18 cellular contexts compared by ENCODE assay signal in the genomic region with DNA sequence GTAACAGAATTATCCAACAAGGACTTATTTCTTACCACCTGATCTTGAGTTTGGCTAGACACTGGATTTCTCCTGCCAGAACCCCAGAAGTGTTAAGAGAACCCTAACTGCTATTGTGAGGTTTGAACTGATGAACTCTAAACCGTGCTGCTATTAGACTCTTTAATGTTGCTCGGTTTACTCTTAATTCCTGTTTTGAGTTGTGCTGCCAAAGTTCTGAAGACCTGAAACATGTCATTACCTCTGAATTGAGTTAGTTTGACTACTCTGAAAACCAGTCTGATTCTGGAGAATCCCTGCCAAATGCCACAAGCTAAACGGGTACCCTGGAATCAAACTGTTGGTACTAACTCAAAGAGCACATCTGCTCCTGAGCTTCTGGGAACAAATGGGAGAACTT.
DNase-seq lines count a peak whose midpoint lies in the region; ATAC-seq and TF ChIP-seq lines count a peak whose summit lies in the region.
"Had no signal": no experiment of that assay in that cellular context is flagged by ENCODE, and none has a peak within 500 bp of the region (broad histone marks: within the 10 kb centered on the region; RNA-seq: fewer than 3 reads in every experiment).

No MANE protein-coding gene starts in this region.

- ATAC-seq in activated T-cell treated with anti-CD3 and anti-CD28 coated beads, Interleukin-2, amount 50 U/mL, for 72 hours (replicated peaks in 1 of 2) = peak; percentile 28 to 47
- ATAC-seq in GM19351 (IDR thresholded peaks at IDR 0.05; ENCODE audit: unreplicated experiment) (peak; percentile 45), psoas muscle (no peak)
- no peak for ATAC-seq in central memory CD8-positive, alpha-beta T cell (replicated peaks; ENCODE audit: extremely low read depth, poor library complexity, severe bottlenecking)
- ATAC-seq: A549, HepG2 had no signal

- H3K36me3 ChIP-seq in psoas muscle (ENCODE audit: insufficient read depth in 1 of 2, low read depth in 1 of 2) = no peaks in the 10 kb centered on the region
- H3K36me3 ChIP-seq: HAP-1 had no signal

- H3K27ac ChIP-seq in psoas muscle = no peak overlapping the region
- H3K27ac ChIP-seq: A549, C4-2B, GM23248 had no signal

- H3K9me3 Mint-ChIP-seq in activated T-cell treated with anti-CD3 and anti-CD28 coated beads, Interleukin-2, amount 50 U/mL, for 72 hours = no peaks in the 10 kb centered on the region
- H3K9me3 Mint-ChIP-seq in central memory CD8-positive, alpha-beta T cell = no peaks in the 10 kb centered on the region
- H3K9me3 Mint-ChIP-seq: CD4-positive, alpha-beta T cell; IgD-negative memory B cell had no signal

- no peaks in the 10 kb centered on the region for H3K27me3 Mint-ChIP-seq in activated T-cell treated with anti-CD3 and anti-CD28 coated beads, Interleukin-2, amount 50 U/mL, for 72 hours (ENCODE audit: low read depth)
- no peaks in the 10 kb centered on the region for H3K27me3 Mint-ChIP-seq in central memory CD8-positive, alpha-beta T cell
- H3K27me3 Mint-ChIP-seq: CD4-positive, alpha-beta T cell; IgD-negative memory B cell had no signal

- no peak overlapping the region for H3K27ac Mint-ChIP-seq in activated T-cell treated with anti-CD3 and anti-CD28 coated beads, Interleukin-2, amount 50 U/mL, for 72 hours
- peak overlapping the region; percentile 39 for H3K27ac Mint-ChIP-seq in central memory CD8-positive, alpha-beta T cell (ENCODE audit: low read depth)
- H3K27ac Mint-ChIP-seq: CD4-positive, alpha-beta T cell had no signal

- no peaks in the 10 kb centered on the region for H3K36me3 Mint-ChIP-seq in activated T-cell treated with anti-CD3 and anti-CD28 coated beads, Interleukin-2, amount 50 U/mL, for 72 hours (ENCODE audit: insufficient read depth in 2 of 2)
- peaks cover 22% of the 10 kb centered on the region for H3K36me3 Mint-ChIP-seq in central memory CD8-positive, alpha-beta T cell (ENCODE audit: insufficient read depth)

- 50 to 56% (median 56%) methylated on average over 3 of the region's 3 CpGs for WGBS in psoas muscle, 3 donors

- no peaks in the 10 kb centered on the region for H3K4me1 ChIP-seq in psoas muscle
- H3K4me1 ChIP-seq: HAP-1 had no signal

- no peaks in the 10 kb centered on the region for H3K9me3 ChIP-seq in psoas muscle
- H3K9me3 ChIP-seq: A549, HAP-1 had no signal

- TF ChIP-seq CTCF in psoas muscle (IDR thresholded peaks at IDR 0.05) = no peak

- no peak for DNase-seq in activated T-cell treated with anti-CD3 and anti-CD28 coated beads, Interleukin-2, amount 50 U/mL, for 72 hours
- DNase-seq in activated T-cell treated with anti-CD3 and anti-CD28 coated beads, Interleukin-2, amount 50 U/mL, for 48 hours = no peak
- DNase-seq in central memory CD8-positive, alpha-beta T cell (ENCODE audit: low spot score in 2 of 2) = no peak
- no peak for DNase-seq in psoas muscle
- no peak for DNase-seq in NCI-H345 (lab: John Stamatoyannopoulos, UW)
- DNase-seq in NCI-H748 treated with DMSO at 0.1 percent for 48 hours (lab: John Stamatoyannopoulos, UW) = no peak
- DNase-seq: AML-193; CD4-positive, alpha-beta T cell; DMS153; DMS79; GDM1; GM23248 had no signal

- intact Hi-C loops in psoas muscle (cut with DNase I) = no loop called here

- no peaks in the 10 kb centered on the region for H3K27me3 ChIP-seq in psoas muscle (ENCODE audit: insufficient read depth in 3 of 3, low read length in 2 of 3)

- H3K4me1 Mint-ChIP-seq in activated T-cell treated with anti-CD3 and anti-CD28 coated beads, Interleukin-2, amount 50 U/mL, for 72 hours (ENCODE audit: low read depth) = peaks cover 58% of the 10 kb centered on the region
- H3K4me1 Mint-ChIP-seq in central memory CD8-positive, alpha-beta T cell = peaks cover 91% of the 10 kb centered on the region

- H3K4me3 ChIP-seq in psoas muscle = no peak overlapping the region
- H3K4me3 ChIP-seq: A549, GM23248, HAP-1 had no signal

- H3K4me3 Mint-ChIP-seq in activated T-cell treated with anti-CD3 and anti-CD28 coated beads, Interleukin-2, amount 50 U/mL, for 72 hours = peak overlapping the region; percentile 3 to 45
- H3K4me3 Mint-ChIP-seq in central memory CD8-positive, alpha-beta T cell = no peak overlapping the region
- H3K4me3 Mint-ChIP-seq: CD4-positive, alpha-beta T cell; IgD-negative memory B cell had no signal

Comparison
In these comparisons a context has a peak if more than half of its experiments do, and no peak if none do; other contexts are left out.
1. ATAC-seq: peak in activated T-cell treated with anti-CD3 and anti-CD28 coated beads, Interleukin-2, amount 50 U/mL, for 72 hours (2 of 2) and GM19351 (single experiment); none in central memory CD8-positive, alpha-beta T cell (single experiment) and psoas muscle (0 of 4).